Comparison of ENCODE assay signal across 23 cellular contexts in genomic region chr14:97777622-97778021, GRCh38.
DNase-seq lines count a peak whose midpoint lies in the region; ATAC-seq and TF ChIP-seq lines count a peak whose summit lies in the region.
"Had no signal": no experiment of that assay in that cellular context is flagged by ENCODE, and none has a peak within 500 bp of the region (broad histone marks: within the 10 kb centered on the region; RNA-seq: fewer than 3 reads in every experiment).

No MANE protein-coding gene starts in this region.

- POLR2A ChIA-PET in activated CD4-positive, alpha-beta T cell treated with anti-CD3 and anti-CD28 coated beads for 36 hours (lab: Charles Lee): no interaction called here
- POLR2A ChIA-PET in CD4-positive, alpha-beta T cell (lab: Charles Lee): interaction anchor here (0.6 to 2.2 kb wide), 3 partner anchors 51 to 446 kb away, joined by 3 to 6 read pairs (median 3); no protein-coding TSS in a partner anchor
- POLR2A ChIA-PET in PC-3 (lab: Charles Lee; ENCODE audit: unreplicated experiment): no interaction called here
- POLR2A ChIA-PET in activated CD4-positive, alpha-beta memory T cell treated with anti-CD3 and anti-CD28 coated beads, Interleukin-2, amount 10 ng/mL, durations not matched to agents 7 days and 5 days (lab: Charles Lee): no interaction called here

- no peak overlapping the region for H3K27ac Mint-ChIP-seq in activated CD4-positive, alpha-beta T cell treated with anti-CD3 and anti-CD28 coated beads for 36 hours
- peak overlapping the region; percentile 31 for H3K27ac Mint-ChIP-seq in CD4-positive, alpha-beta T cell
- H3K27ac Mint-ChIP-seq in activated naive CD8-positive, alpha-beta T cell: no peak overlapping the region
- H3K27ac Mint-ChIP-seq in activated CD4-positive, alpha-beta memory T cell treated with anti-CD3 and anti-CD28 coated beads, Interleukin-2, amount 10 ng/mL, durations not matched to agents 7 days and 5 days: no peak overlapping the region
- H3K27ac Mint-ChIP-seq: activated naive CD8-positive, alpha-beta T cell treated with anti-CD3 and anti-CD28 coated beads, Interleukin-2, amount 10 ng/mL, durations not matched to agents 7 days and 5 days; GM23338; HFFc6; T-helper 1 cell treated with Interleukin-12 subunit alpha and Interleukin-12 subunit beta and Interleukin-4 antibody, amounts not matched to agents 30 μg/mL and 1 μg/mL, for 36 hours had no signal

- H2AFZ ChIP-seq in PC-3 (ENCODE audit: low read length): no peak overlapping the region
- H2AFZ ChIP-seq: GM23338 had no signal

- H4K20me1 ChIP-seq in PC-3 (ENCODE audit: low read length): no peaks in the 10 kb centered on the region

- no peak overlapping the region for H3K9ac ChIP-seq in PC-3 (ENCODE audit: low read length)

- no peak overlapping the region for H3K4me3 Mint-ChIP-seq in activated CD4-positive, alpha-beta T cell treated with anti-CD3 and anti-CD28 coated beads for 36 hours
- H3K4me3 Mint-ChIP-seq in CD4-positive, alpha-beta T cell: peak overlapping the region; percentile 43
- peak overlapping the region; percentile 24 for H3K4me3 Mint-ChIP-seq in activated naive CD8-positive, alpha-beta T cell
- no peak overlapping the region for H3K4me3 Mint-ChIP-seq in activated CD4-positive, alpha-beta memory T cell treated with anti-CD3 and anti-CD28 coated beads, Interleukin-2, amount 10 ng/mL, durations not matched to agents 7 days and 5 days
- H3K4me3 Mint-ChIP-seq: activated naive CD8-positive, alpha-beta T cell treated with anti-CD3 and anti-CD28 coated beads, Interleukin-2, amount 10 ng/mL, durations not matched to agents 7 days and 5 days; GM23338; HFFc6; T-helper 1 cell treated with Interleukin-12 subunit alpha and Interleukin-12 subunit beta and Interleukin-4 antibody, amounts not matched to agents 30 μg/mL and 1 μg/mL, for 36 hours had no signal

- CTCF ChIA-PET in activated CD4-positive, alpha-beta T cell treated with anti-CD3 and anti-CD28 coated beads for 36 hours (lab: Charles Lee): interaction anchor here (0.6 to 0.7 kb wide), 2 partner anchors 351 to 671 kb away, joined by 3 read pairs; no protein-coding TSS in a partner anchor
- CTCF ChIA-PET in CD4-positive, alpha-beta T cell (lab: Charles Lee): interaction anchor here (1.6 kb wide), 1 partner anchor 65 kb away, joined by 4 read pairs; no protein-coding TSS in a partner anchor
- CTCF ChIA-PET in PC-3 (lab: Charles Lee): no interaction called here
- CTCF ChIA-PET in activated CD4-positive, alpha-beta memory T cell treated with anti-CD3 and anti-CD28 coated beads, Interleukin-2, amount 10 ng/mL, durations not matched to agents 7 days and 5 days (lab: Charles Lee): no interaction called here

- H3K4me2 ChIP-seq in PC-3 (ENCODE audit: low read length): no peak overlapping the region
- H3K4me2 ChIP-seq: GM23338 had no signal

- intact Hi-C loops in activated CD4-positive, alpha-beta T cell treated with anti-CD3 and anti-CD28 coated beads for 36 hours (cut with DNase I, micrococcal nuclease): no loop called here
- intact Hi-C loops in CD4-positive, alpha-beta T cell (cut with DNase I, micrococcal nuclease): loop anchor here (1.0 to 5.0 kb wide), 5 partner anchors 55 to 600 kb away; no protein-coding TSS in a partner anchor
- intact Hi-C loops in PC-3 (cut with micrococcal nuclease): no loop called here

- peak; percentile 37 for DNase-seq in activated CD4-positive, alpha-beta T cell treated with anti-CD3 and anti-CD28 coated beads for 36 hours
- DNase-seq in activated CD4-positive, alpha-beta T cell treated with anti-CD3 and anti-CD28 coated beads for 1 hour: no peak
- peak in 7 of 10 experiments; percentile 6 to 38 (median 20) for DNase-seq in CD4-positive, alpha-beta T cell
- DNase-seq in PC-3: no peak
- DNase-seq in activated CD4-positive, alpha-beta memory T cell treated with anti-CD3 and anti-CD28 coated beads, Interleukin-2, amount 10 ng/mL, durations not matched to agents 7 days and 5 days: no peak
- DNase-seq in GM10266 (ENCODE audit: extremely low spot score): no peak
- no peak for DNase-seq in 8988T
- DNase-seq: activated naive CD8-positive, alpha-beta T cell treated with anti-CD3 and anti-CD28 coated beads, Interleukin-2, amount 10 ng/mL, durations not matched to agents 7 days and 5 days; cerebellar nuclear complex; GF-D8; HFFc6; KG1; kidney; lower lobe of right lung; mucosa of descending colon; NCI-H146; NCI-H2171; pancreas had no signal

- BruUV-seq in PC-3 (replicated peaks; lab: Mats Ljungman, UMichigan): no TSS peak

- H3K9me3 Mint-ChIP-seq in activated CD4-positive, alpha-beta T cell treated with anti-CD3 and anti-CD28 coated beads for 36 hours (ENCODE audit: low read depth): no peaks in the 10 kb centered on the region
- no peaks in the 10 kb centered on the region for H3K9me3 Mint-ChIP-seq in CD4-positive, alpha-beta T cell
- no peaks in the 10 kb centered on the region for H3K9me3 Mint-ChIP-seq in activated naive CD8-positive, alpha-beta T cell (ENCODE audit: low read depth)
- no peaks in the 10 kb centered on the region for H3K9me3 Mint-ChIP-seq in activated CD4-positive, alpha-beta memory T cell treated with anti-CD3 and anti-CD28 coated beads, Interleukin-2, amount 10 ng/mL, durations not matched to agents 7 days and 5 days
- H3K9me3 Mint-ChIP-seq: GM23338; T-helper 1 cell treated with Interleukin-12 subunit alpha and Interleukin-12 subunit beta and Interleukin-4 antibody, amounts not matched to agents 30 μg/mL and 1 μg/mL, for 36 hours had no signal

- no peaks in the 10 kb centered on the region for H3K79me2 ChIP-seq in PC-3 (ENCODE audit: low read length)

- H3K9me3 ChIP-seq in CD4-positive, alpha-beta T cell (ENCODE audit: control insufficient read depth, low read length): no peaks in the 10 kb centered on the region
- H3K9me3 ChIP-seq in PC-3 (ENCODE audit: low read length): no peaks in the 10 kb centered on the region
- H3K9me3 ChIP-seq: lower lobe of right lung, mucosa of descending colon, pancreas, right atrium auricular region, SJSA1 had no signal

- no peaks in the 10 kb centered on the region for H3K9me2 ChIP-seq in PC-3 (replicated peaks; ENCODE audit: low read length)

- H3K36me3 ChIP-seq in PC-3 (ENCODE audit: low read depth, low read length): no peaks in the 10 kb centered on the region
- H3K36me3 ChIP-seq: lower lobe of right lung, pancreas, right atrium auricular region, SJSA1 had no signal

- H3K4me1 Mint-ChIP-seq in activated CD4-positive, alpha-beta T cell treated with anti-CD3 and anti-CD28 coated beads for 36 hours: peaks cover 22% of the 10 kb centered on the region
- H3K4me1 Mint-ChIP-seq in CD4-positive, alpha-beta T cell (ENCODE audit: low read depth): peaks cover 37% of the 10 kb centered on the region
- H3K4me1 Mint-ChIP-seq in activated naive CD8-positive, alpha-beta T cell (ENCODE audit: low read depth): peaks cover 14% of the 10 kb centered on the region
- H3K4me1 Mint-ChIP-seq in activated CD4-positive, alpha-beta memory T cell treated with anti-CD3 and anti-CD28 coated beads, Interleukin-2, amount 10 ng/mL, durations not matched to agents 7 days and 5 days: peaks cover 5% of the 10 kb centered on the region
- H3K4me1 Mint-ChIP-seq: GM23338 had no signal

- ATAC-seq in activated CD4-positive, alpha-beta T cell treated with anti-CD3 and anti-CD28 coated beads for 36 hours: peak; percentile 79
- ATAC-seq in CD4-positive, alpha-beta T cell (ENCODE audit: poor library complexity): peak; percentile 56
- no peak for ATAC-seq in PC-3
- ATAC-seq: GM23338, lower lobe of right lung, mucosa of descending colon, pancreas had no signal

- H3K4me1 ChIP-seq in PC-3 (ENCODE audit: insufficient read depth, low read length): peaks cover 3% of the 10 kb centered on the region; the same call in 1 of the 2 replicates
- H3K4me1 ChIP-seq: lower lobe of right lung, pancreas, right atrium auricular region, SJSA1 had no signal

- no peaks in the 10 kb centered on the region for H3K36me3 Mint-ChIP-seq in activated CD4-positive, alpha-beta T cell treated with anti-CD3 and anti-CD28 coated beads for 36 hours (ENCODE audit: low read depth)
- H3K36me3 Mint-ChIP-seq in CD4-positive, alpha-beta T cell (ENCODE audit: low read depth): no peaks in the 10 kb centered on the region
- H3K36me3 Mint-ChIP-seq in activated naive CD8-positive, alpha-beta T cell: peaks cover 2% of the 10 kb centered on the region
- no peaks in the 10 kb centered on the region for H3K36me3 Mint-ChIP-seq in activated CD4-positive, alpha-beta memory T cell treated with anti-CD3 and anti-CD28 coated beads, Interleukin-2, amount 10 ng/mL, durations not matched to agents 7 days and 5 days (ENCODE audit: low read depth)

- no peak overlapping the region for H3K4me3 ChIP-seq in PC-3 (ENCODE audit: low read length)
- H3K4me3 ChIP-seq: GM23338, lower lobe of right lung, mucosa of descending colon, pancreas, right atrium auricular region, SJSA1 had no signal

- H3F3A ChIP-seq in PC-3 (ENCODE audit: low read length, unreplicated experiment): no peaks in the 10 kb centered on the region

- no peak overlapping the region for H3K27ac ChIP-seq in CD4-positive, alpha-beta T cell (ENCODE audit: low read depth, low read length)
- no peak overlapping the region for H3K27ac ChIP-seq in PC-3 (ENCODE audit: low read length)
- H3K27ac ChIP-seq: lower lobe of right lung, pancreas, right atrium auricular region, SJSA1 had no signal

- H3K27me3 ChIP-seq in CD4-positive, alpha-beta T cell (ENCODE audit: control insufficient read depth, insufficient read depth, low read length): no peaks in the 10 kb centered on the region
- H3K27me3 ChIP-seq in PC-3 (ENCODE audit: low read length): no peaks in the 10 kb centered on the region
- H3K27me3 ChIP-seq: right atrium auricular region, SJSA1 had no signal

- no peak for TF ChIP-seq CTCF in CD4-positive, alpha-beta T cell (IDR thresholded peaks at IDR 0.05)
- TF ChIP-seq CTCF in PC-3 (conservative IDR thresholded peaks at IDR 0.05; ENCODE audit: low read depth, low read length): 0 out of 2 replicates have a peak, but pooled peaks have one; percentile 11
- TF ChIP-seq CTCF in GM10266 (IDR thresholded peaks at IDR 0.05; ENCODE audit: control insufficient read depth, insufficient read depth, low read depth, missing control alignments): no peak

- H3K27me3 Mint-ChIP-seq in activated CD4-positive, alpha-beta T cell treated with anti-CD3 and anti-CD28 coated beads for 36 hours: no peaks in the 10 kb centered on the region
- no peaks in the 10 kb centered on the region for H3K27me3 Mint-ChIP-seq in CD4-positive, alpha-beta T cell
- no peaks in the 10 kb centered on the region for H3K27me3 Mint-ChIP-seq in activated naive CD8-positive, alpha-beta T cell
- H3K27me3 Mint-ChIP-seq in activated CD4-positive, alpha-beta memory T cell treated with anti-CD3 and anti-CD28 coated beads, Interleukin-2, amount 10 ng/mL, durations not matched to agents 7 days and 5 days: no peaks in the 10 kb centered on the region
- H3K27me3 Mint-ChIP-seq: activated naive CD8-positive, alpha-beta T cell treated with anti-CD3 and anti-CD28 coated beads, Interleukin-2, amount 10 ng/mL, durations not matched to agents 7 days and 5 days had no signal

Comparison
In these comparisons a context has a peak if more than half of its experiments do, and no peak if none do; other contexts are left out.
1. DNase-seq: peak in activated CD4-positive, alpha-beta T cell treated with anti-CD3 and anti-CD28 coated beads for 36 hours (single experiment) and CD4-positive, alpha-beta T cell (7 of 10); none in activated CD4-positive, alpha-beta T cell treated with anti-CD3 and anti-CD28 coated beads for 1 hour (single experiment), PC-3 (single experiment), activated CD4-positive, alpha-beta memory T cell treated with anti-CD3 and anti-CD28 coated beads, Interleukin-2, amount 10 ng/mL, durations not matched to agents 7 days and 5 days (single experiment), GM10266 (single experiment) and 8988T (single experiment).
2. H3K4me3 Mint-ChIP-seq: peak in CD4-positive, alpha-beta T cell (single experiment) and activated naive CD8-positive, alpha-beta T cell (single experiment); none in activated CD4-positive, alpha-beta T cell treated with anti-CD3 and anti-CD28 coated beads for 36 hours (single experiment) and activated CD4-positive, alpha-beta memory T cell treated with anti-CD3 and anti-CD28 coated beads, Interleukin-2, amount 10 ng/mL, durations not matched to agents 7 days and 5 days (single experiment).
3. CTCF ChIA-PET loops: an anchor here in activated CD4-positive, alpha-beta T cell treated with anti-CD3 and anti-CD28 coated beads for 36 hours (0.6 to 0.7 kb wide) and CD4-positive, alpha-beta T cell (1.6 kb wide); none called in PC-3 and activated CD4-positive, alpha-beta memory T cell treated with anti-CD3 and anti-CD28 coated beads, Interleukin-2, amount 10 ng/mL, durations not matched to agents 7 days and 5 days.
4. intact Hi-C loops: an anchor here in CD4-positive, alpha-beta T cell (1.0 to 5.0 kb wide); none called in activated CD4-positive, alpha-beta T cell treated with anti-CD3 and anti-CD28 coated beads for 36 hours and PC-3.